30 cellular contexts compared by ENCODE assay signal in genomic region chr2:142668420-142668819, GRCh38.
"Had no signal": no experiment of that assay in that cellular context is flagged by ENCODE, and none has a peak within 500 bp of the region (broad histone marks: within the 10 kb centered on the region; RNA-seq: fewer than 3 reads in every experiment).

No MANE protein-coding gene starts in this region.

- H3K36me3 ChIP-seq: brain microvascular endothelial cell, heart left ventricle, lower lobe of right lung, right atrium auricular region, upper lobe of left lung had no signal

- H3K27ac ChIP-seq: brain microvascular endothelial cell, heart left ventricle, lower lobe of right lung, right atrium auricular region, upper lobe of left lung, VCaP had no signal

- ATAC-seq: esophagus mucosa; heart left ventricle; left lobe of liver; lower lobe of right lung; natural killer cell treated with Interleukin-12 subunit alpha and Interleukin-12 subunit beta and Interleukin-15 and Interleukin-18, amount 100 ng/mL, for 72 hours; stimulated activated memory B cell treated with anti-CD40 and anti-IgM and Interleukin-4, amounts not matched to agents 10 μg/mL and 1 μg/mL and 100 μg/mL, for 72 hours; stimulated activated naive CD8-positive, alpha-beta T cell treated with anti-CD3 and anti-CD28 coated beads, Interleukin-15, amount 100 ng/mL, for 72 hours had no signal

- H3K9me3 ChIP-seq: heart left ventricle, lower lobe of right lung, right atrium auricular region, upper lobe of left lung had no signal

- H3K4me1 ChIP-seq: heart left ventricle, lower lobe of right lung, right atrium auricular region, upper lobe of left lung had no signal

- H3K4me3 ChIP-seq: heart left ventricle, lower lobe of right lung, right atrium auricular region, smooth muscle cell, upper lobe of left lung had no signal

- FAIRE-seq: astrocyte, endothelial cell of umbilical vein had no signal

- DNase-seq: activated CD4-positive, alpha-beta memory T cell treated with anti-CD3 and anti-CD28 coated beads for 36 hours; activated CD4-positive, alpha-beta T cell treated with anti-CD3 and anti-CD28 coated beads for 48 hours; activated CD8-positive, alpha-beta memory T cell treated with anti-CD3 and anti-CD28 coated beads, Interleukin-2, amount 50 U/mL, for 4 hours; activated effector memory CD4-positive, alpha-beta T cell treated with anti-CD3 and anti-CD28 coated beads, Interleukin-2, amount 50 U/mL, for 16 hours; activated naive CD4-positive, alpha-beta T cell treated with anti-CD3 and anti-CD28 coated beads for 36 hours; activated naive CD8-positive, alpha-beta T cell treated with anti-CD3 and anti-CD28 coated beads, Interleukin-2, amount 10 ng/mL, durations not matched to agents 7 days and 5 days; activated T-cell treated with anti-CD3 and anti-CD28 coated beads, Interleukin-2, amount 50 U/mL, for 1 hour; amniotic stem cell; brain microvascular endothelial cell; central memory CD4-positive, alpha-beta T cell; foreskin fibroblast; heart left ventricle; kidney glomerular epithelial cell; lower lobe of right lung; mesendoderm; stimulated activated CD4-positive, alpha-beta T cell treated with anti-CD3 and anti-CD28 coated beads, Interleukin-1b, Interleukin-23, amount 100 ng/mL, for 48 hours; stimulated activated CD4-positive, alpha-beta T cell treated with anti-CD3 and anti-CD28 coated beads, Interleukin-4, amount 100 ng/mL, for 4 hours; stimulated activated CD8-positive, alpha-beta memory T cell treated with anti-CD3 and anti-CD28 coated beads, Interleukin-4, amount 100 ng/mL, for 48 hours; stimulated activated naive CD8-positive, alpha-beta T cell treated with anti-CD3 and anti-CD28 coated beads, Interleukin-15, amount 100 ng/mL, for 72 hours; substantia nigra; upper lobe of left lung had no signal

- H3K27me3 ChIP-seq: brain microvascular endothelial cell, heart left ventricle, right atrium auricular region, upper lobe of left lung had no signal
